1 cellular context compared by ENCODE assay signal in genomic region chr3:122793568-122794416, GRCh38.
A peak's percentile ranks its signal among the peaks of the same experiment; 100 is the strongest.
TF ChIP-seq lines count a peak whose summit lies in the region.

HSPBAP1 (minus strand) TSS chr3:122793831; CDS start chr3:122793680, 151 bp downstream.

TF ChIP-seq in K562, 482 proteins besides CTCF, POLR2A, EP300 and RAD21 (continued from another document and continues in another):
- TF ChIP-seq TFE3 (CRISPR knock-in tag; IDR thresholded peaks at IDR 0.05): peak; percentile 99
- TF ChIP-seq POU5F1 (IDR thresholded peaks at IDR 0.05; ENCODE audit: borderline replicate concordance, low read depth, low read length, partially characterized antibody): no peak
- no peak for TF ChIP-seq KLF10 (CRISPR knock-in tag; IDR thresholded peaks at IDR 0.05)
- TF ChIP-seq GABPA (tag; conservative IDR thresholded peaks at IDR 0.05; ENCODE audit: low read depth): peak; percentile 74
- TF ChIP-seq ATF4 (CRISPR knock-in tag; IDR thresholded peaks at IDR 0.05): no peak
- TF ChIP-seq ZNF740 (CRISPR knock-in tag; IDR thresholded peaks at IDR 0.05): no peak
- no peak for TF ChIP-seq ZNF740 (tag; IDR thresholded peaks at IDR 0.05)
- TF ChIP-seq HSF4 (CRISPR knock-in tag; IDR thresholded peaks at IDR 0.05; ENCODE audit: borderline replicate concordance): no peak
- TF ChIP-seq THRB (CRISPR knock-in tag; conservative IDR thresholded peaks at IDR 0.05): no peak
- no peak for TF ChIP-seq CC2D1A (IDR thresholded peaks at IDR 0.05)
- TF ChIP-seq NFRKB (IDR thresholded peaks at IDR 0.05; ENCODE audit: low read depth): no peak
- no peak for TF ChIP-seq BMI1 (IDR thresholded peaks at IDR 0.05; ENCODE audit: low read length)
- no peak for TF ChIP-seq XRCC4 (IDR thresholded peaks at IDR 0.05; ENCODE audit: extremely low read depth, insufficient read depth, insufficient read length)
- TF ChIP-seq SAFB (IDR thresholded peaks at IDR 0.05; ENCODE audit: borderline replicate concordance, low read depth, low read length): no peak
- no peak for TF ChIP-seq ZNF512 (tag; IDR thresholded peaks at IDR 0.05)
- TF ChIP-seq FOXA1 (IDR thresholded peaks at IDR 0.05; ENCODE audit: borderline replicate concordance): no peak
- no peak for TF ChIP-seq MTA2 (IDR thresholded peaks at IDR 0.05; ENCODE audit: low read depth)
- TF ChIP-seq ZBED1 (IDR thresholded peaks at IDR 0.05): no peak
- no peak for TF ChIP-seq HDAC8 (tag; IDR thresholded peaks at IDR 0.05)
- no peak for TF ChIP-seq ZNF3 (CRISPR knock-in tag; IDR thresholded peaks at IDR 0.05)
- no peak for TF ChIP-seq HIVEP1 (CRISPR knock-in tag; IDR thresholded peaks at IDR 0.05)
- peak; percentile 17 for TF ChIP-seq TAF1 (IDR thresholded peaks at IDR 0.05; ENCODE audit: control insufficient read depth, extremely low read depth, insufficient read depth, low read length, severe bottlenecking)
- no peak for TF ChIP-seq ZNF24 (IDR thresholded peaks at IDR 0.05)
- no peak for TF ChIP-seq STAG1 (CRISPR knock-in tag; IDR thresholded peaks at IDR 0.05; ENCODE audit: borderline replicate concordance)
- no peak for TF ChIP-seq ZBTB12 (CRISPR knock-in tag; IDR thresholded peaks at IDR 0.05)
- TF ChIP-seq TFAP4 (CRISPR knock-in tag; IDR thresholded peaks at IDR 0.05; ENCODE audit: borderline replicate concordance): peak; percentile 75
- TF ChIP-seq ELK3 (CRISPR knock-in tag; IDR thresholded peaks at IDR 0.05): no peak
- peak; percentile 95 for TF ChIP-seq BHLHE40 (IDR thresholded peaks at IDR 0.05; ENCODE audit: low read length)
- TF ChIP-seq CHCHD3 (CRISPR knock-in tag; IDR thresholded peaks at IDR 0.05): no peak
- no peak for TF ChIP-seq HMGXB4 (CRISPR knock-in tag; IDR thresholded peaks at IDR 0.05)
- peak; percentile 26; the same call in 1 of the 2 replicates for TF ChIP-seq FOXP1 (CRISPR knock-in tag; IDR thresholded peaks at IDR 0.05)
- 0 out of 2 replicates have a peak, but pooled peaks have one; percentile 64 for TF ChIP-seq MXI1 (IDR thresholded peaks at IDR 0.05; ENCODE audit: low read depth, low read length)
- TF ChIP-seq CHD4 (IDR thresholded peaks at IDR 0.05; ENCODE audit: insufficient read depth, insufficient replicate concordance, low read depth, low read length, poor library complexity, severe bottlenecking): no peak
- no peak for TF ChIP-seq FOXO4 (CRISPR knock-in tag; IDR thresholded peaks at IDR 0.05)
- no peak for TF ChIP-seq ZBTB1 (CRISPR knock-in tag; IDR thresholded peaks at IDR 0.05; ENCODE audit: borderline replicate concordance, low read depth)
- peak; percentile 34 for TF ChIP-seq C11orf30 (IDR thresholded peaks at IDR 0.05; ENCODE audit: low read depth)
- no peak for TF ChIP-seq HINFP (tag; conservative IDR thresholded peaks at IDR 0.05; ENCODE audit: low read depth)
- TF ChIP-seq KDM2B (CRISPR knock-in tag; IDR thresholded peaks at IDR 0.05): no peak
- TF ChIP-seq HNRNPUL1 (IDR thresholded peaks at IDR 0.05; ENCODE audit: low read length): no peak
- TF ChIP-seq HMBOX1 (IDR thresholded peaks at IDR 0.05): no peak
- no peak for TF ChIP-seq RBM39 (optimal IDR thresholded peaks at IDR 0.05; ENCODE audit: low read depth, low read length)
- no peak for TF ChIP-seq COPS2 (conservative IDR thresholded peaks at IDR 0.05)
- TF ChIP-seq TFAM (CRISPR knock-in tag; conservative IDR thresholded peaks at IDR 0.05): no peak
- TF ChIP-seq MYC (IDR thresholded peaks at IDR 0.05; ENCODE audit: low read depth, low read length): peak; percentile 92
- TF ChIP-seq MYC (CRISPR knock-in tag; IDR thresholded peaks at IDR 0.05; ENCODE audit: borderline replicate concordance, low read depth): peak; percentile 52; the same call in 1 of the 2 replicates
- no peak for TF ChIP-seq ETS2 (tag; IDR thresholded peaks at IDR 0.05; ENCODE audit: borderline replicate concordance, poor library complexity, severe bottlenecking)
- TF ChIP-seq NRF1 (conservative IDR thresholded peaks at IDR 0.05 in 1 of 2, IDR thresholded peaks at IDR 0.05 in 1 of 2): peak in 1 of 2 experiments; percentile 31; a peak in 1 of 4 replicates
- TF ChIP-seq SFPQ (IDR thresholded peaks at IDR 0.05; ENCODE audit: low read depth, low read length): no peak
